19 cellular contexts compared by ENCODE assay signal in genomic region chr5:171366645-171367044, GRCh38. TPM values are rescaled to one million over a fixed set of nuclear protein-coding genes. Genes with fewer than 3 reads are reported as not detected.
DNase-seq lines count a peak whose midpoint lies in the region; ATAC-seq and TF ChIP-seq lines count a peak whose summit lies in the region.
"Had no signal": no experiment of that assay in that cellular context is flagged by ENCODE, and none has a peak within 500 bp of the region (broad histone marks: within the 10 kb centered on the region; RNA-seq: fewer than 3 reads in every experiment).

No MANE protein-coding gene starts in this region.

- no peak overlapping the region for H3K4me3 Mint-ChIP-seq in activated naive CD8-positive, alpha-beta T cell treated with anti-CD3 and anti-CD28 coated beads, Interleukin-2, amount 10 ng/mL, durations not matched to agents 7 days and 5 days
- H3K4me3 Mint-ChIP-seq in activated naive CD8-positive, alpha-beta T cell treated with anti-CD3 and anti-CD28 coated beads for 36 hours: no peak overlapping the region
- H3K4me3 Mint-ChIP-seq: CD4-positive, alpha-beta memory T cell; HFFc6 had no signal

- H3K9ac ChIP-seq in MM.1S (ENCODE audit: low read length): no peak overlapping the region

- H3K36me3 Mint-ChIP-seq in activated naive CD8-positive, alpha-beta T cell treated with anti-CD3 and anti-CD28 coated beads, Interleukin-2, amount 10 ng/mL, durations not matched to agents 7 days and 5 days: no peaks in the 10 kb centered on the region
- no peaks in the 10 kb centered on the region for H3K36me3 Mint-ChIP-seq in activated naive CD8-positive, alpha-beta T cell treated with anti-CD3 and anti-CD28 coated beads for 36 hours
- H3K36me3 Mint-ChIP-seq: CD4-positive, alpha-beta memory T cell had no signal

- intact Hi-C loops in prostate gland (cut with DNase I): no loop called here

- H3K4me3 ChIP-seq in MM.1S (ENCODE audit: low read length): no peak overlapping the region
- H3K4me3 ChIP-seq in prostate gland: no peak overlapping the region
- H3K4me3 ChIP-seq: HAP-1 had no signal

- no peak overlapping the region for H3K27ac ChIP-seq in MM.1S (ENCODE audit: low read length)
- H3K27ac ChIP-seq in prostate gland: no peak overlapping the region

- no peaks in the 10 kb centered on the region for H3K9me2 ChIP-seq in MM.1S (replicated peaks; ENCODE audit: insufficient read depth, low read length)

- H3K27ac Mint-ChIP-seq in activated naive CD8-positive, alpha-beta T cell treated with anti-CD3 and anti-CD28 coated beads, Interleukin-2, amount 10 ng/mL, durations not matched to agents 7 days and 5 days: peak overlapping the region; percentile 45
- no peak overlapping the region for H3K27ac Mint-ChIP-seq in activated naive CD8-positive, alpha-beta T cell treated with anti-CD3 and anti-CD28 coated beads for 36 hours
- H3K27ac Mint-ChIP-seq: CD4-positive, alpha-beta memory T cell; HFFc6 had no signal

- H3K36me3 ChIP-seq in MM.1S (replicated peaks; ENCODE audit: insufficient read depth, low read length) (no peaks in the 10 kb centered on the region), prostate gland (no peaks in the 10 kb centered on the region)
- H3K36me3 ChIP-seq: HAP-1 had no signal

- POLR2A ChIA-PET in activated naive CD8-positive, alpha-beta T cell treated with anti-CD3 and anti-CD28 coated beads, Interleukin-2, amount 10 ng/mL, durations not matched to agents 7 days and 5 days (lab: Charles Lee): no interaction called here

- WGBS in prostate gland: 93% methylated on average over 5 of the region's 5 CpGs

- no peak for TF ChIP-seq POLR2A in prostate gland (IDR thresholded peaks at IDR 0.05)

- TF ChIP-seq CTCF in MM.1S (IDR thresholded peaks at IDR 0.05; ENCODE audit: low read length): no peak
- TF ChIP-seq CTCF in prostate gland (IDR thresholded peaks at IDR 0.05): no peak

- H3K4me1 ChIP-seq in MM.1S (ENCODE audit: low read length) (peaks cover 31% of the 10 kb centered on the region), prostate gland (replicated peaks) (no peaks in the 10 kb centered on the region)
- H3K4me1 ChIP-seq: HAP-1 had no signal

- ATAC-seq in activated naive CD8-positive, alpha-beta T cell treated with anti-CD3 and anti-CD28 coated beads, Interleukin-2, amount 10 ng/mL, durations not matched to agents 7 days and 5 days (ENCODE audit: low read depth): no peak

- H3K27me3 ChIP-seq in MM.1S (replicated peaks; ENCODE audit: insufficient read depth, low read length): no peaks in the 10 kb centered on the region
- H3K27me3 ChIP-seq in prostate gland (replicated peaks; ENCODE audit: insufficient read depth): no peaks in the 10 kb centered on the region

- H4K20me1 ChIP-seq in MM.1S (ENCODE audit: insufficient read depth, low read length): no peaks in the 10 kb centered on the region

- no peak overlapping the region for H2AFZ ChIP-seq in MM.1S (ENCODE audit: low read length)

- H3K9me3 ChIP-seq in MM.1S (replicated peaks; ENCODE audit: insufficient read depth, low read length): no peaks in the 10 kb centered on the region
- H3K9me3 ChIP-seq in prostate gland: no peaks in the 10 kb centered on the region
- H3K9me3 ChIP-seq: HAP-1 had no signal

- H3K4me2 ChIP-seq in MM.1S (ENCODE audit: low read depth, low read length): peak overlapping the region; percentile 55; the same call in 1 of the 2 replicates

- peaks cover 20% of the 10 kb centered on the region for H3F3A ChIP-seq in MM.1S (ENCODE audit: insufficient read depth, low read length)

- no peaks in the 10 kb centered on the region; the same call in 1 of the 2 replicates for H3K79me2 ChIP-seq in MM.1S (ENCODE audit: low read length)

- no peak for DNase-seq in activated naive CD8-positive, alpha-beta T cell treated with anti-CD3 and anti-CD28 coated beads, Interleukin-2, amount 10 ng/mL, durations not matched to agents 7 days and 5 days
- DNase-seq in activated naive CD8-positive, alpha-beta T cell treated with anti-CD3 and anti-CD28 coated beads for 36 hours: no peak
- DNase-seq in MM.1S (no peak), mesenteric fat pad (ENCODE audit: low spot score) (peak; percentile 71), prostate gland (ENCODE audit: low spot score) (no peak), NCI-H446 treated with DMSO at 0.1 percent for 48 hours (lab: John Stamatoyannopoulos, UW) (no peak), NCI-H2081 treated with DMSO at 0.1 percent for 48 hours (lab: John Stamatoyannopoulos, UW) (no peak)
- DNase-seq: 8988T; C1 segment of cervical spinal cord; Calu3; CD4-positive, alpha-beta memory T cell; COR-L47; DMS53; DMS79 treated with DMSO at 0.1 percent for 48 hours; GOT3 had no signal

- peaks cover 16% of the 10 kb centered on the region for H3K27me3 Mint-ChIP-seq in activated naive CD8-positive, alpha-beta T cell treated with anti-CD3 and anti-CD28 coated beads, Interleukin-2, amount 10 ng/mL, durations not matched to agents 7 days and 5 days
- H3K27me3 Mint-ChIP-seq in activated naive CD8-positive, alpha-beta T cell treated with anti-CD3 and anti-CD28 coated beads for 36 hours: peaks cover 32% of the 10 kb centered on the region

- H3K4me1 Mint-ChIP-seq in activated naive CD8-positive, alpha-beta T cell treated with anti-CD3 and anti-CD28 coated beads, Interleukin-2, amount 10 ng/mL, durations not matched to agents 7 days and 5 days: peaks cover 1% of the 10 kb centered on the region
- peaks cover 4% of the 10 kb centered on the region for H3K4me1 Mint-ChIP-seq in activated naive CD8-positive, alpha-beta T cell treated with anti-CD3 and anti-CD28 coated beads for 36 hours
- H3K4me1 Mint-ChIP-seq: CD4-positive, alpha-beta memory T cell had no signal

- H3K9me3 Mint-ChIP-seq in activated naive CD8-positive, alpha-beta T cell treated with anti-CD3 and anti-CD28 coated beads, Interleukin-2, amount 10 ng/mL, durations not matched to agents 7 days and 5 days: no peaks in the 10 kb centered on the region
- no peaks in the 10 kb centered on the region for H3K9me3 Mint-ChIP-seq in activated naive CD8-positive, alpha-beta T cell treated with anti-CD3 and anti-CD28 coated beads for 36 hours
- H3K9me3 Mint-ChIP-seq: CD4-positive, alpha-beta memory T cell; HFFc6 had no signal

RNA-seq across cellular contexts. Expression of gene NPM1, which starts 21.0 kb away (rescaled TPM):
- total RNA-seq in activated naive CD8-positive, alpha-beta T cell treated with anti-CD3 and anti-CD28 coated beads, Interleukin-2, amount 10 ng/mL, durations not matched to agents 7 days and 5 days: 1,000 to 10,000 TPM in 1 of 2 experiments, 100 to 1,000 TPM in 1; 993 to 1,002 TPM
- total RNA-seq in activated naive CD8-positive, alpha-beta T cell treated with anti-CD3 and anti-CD28 coated beads for 36 hours: 1,000 to 10,000 TPM; 4,728 to 4,890 TPM
- total RNA-seq in mesenteric fat pad: 526 TPM
- 100 to 1,000 TPM; 397 to 544 TPM for total RNA-seq in prostate gland

RNA-seq across cellular contexts. Expression of gene FGF18, which starts 52.8 kb away (rescaled TPM):
- under 1 TPM in 1 of 2 experiments, not detected in 1; 0.25 TPM for total RNA-seq in activated naive CD8-positive, alpha-beta T cell treated with anti-CD3 and anti-CD28 coated beads, Interleukin-2, amount 10 ng/mL, durations not matched to agents 7 days and 5 days
- total RNA-seq in activated naive CD8-positive, alpha-beta T cell treated with anti-CD3 and anti-CD28 coated beads for 36 hours: under 1 TPM; 0.21 to 0.28 TPM
- total RNA-seq in mesenteric fat pad: 1.7 TPM
- under 1 TPM; 0.41 to 0.51 TPM for total RNA-seq in prostate gland

RNA-seq across cellular contexts. Expression of gene TLX3, which starts 57.6 kb away (rescaled TPM):
- total RNA-seq in activated naive CD8-positive, alpha-beta T cell treated with anti-CD3 and anti-CD28 coated beads, Interleukin-2, amount 10 ng/mL, durations not matched to agents 7 days and 5 days: not detected
- total RNA-seq in activated naive CD8-positive, alpha-beta T cell treated with anti-CD3 and anti-CD28 coated beads for 36 hours: not detected
- total RNA-seq in mesenteric fat pad (not detected), prostate gland (not detected)
- total RNA-seq: A673; CD4-positive, alpha-beta memory T cell; G401; HFFc6 had no signal
